1 cellular context compared by ENCODE assay signal in genomic region chr1:2271134-2271785, GRCh38.
TF ChIP-seq lines count a peak whose summit lies in the region.

No MANE protein-coding gene starts in this region.

TF ChIP-seq in HepG2, 621 proteins besides CTCF, POLR2A, EP300 and RAD21 (continued from another document):
- TF ChIP-seq ATF2 (CRISPR knock-in tag; IDR thresholded peaks at IDR 0.05) (no peak), SOX13 (IDR thresholded peaks at IDR 0.05) (no peak), SOX13 (CRISPR knock-in tag; conservative IDR thresholded peaks at IDR 0.05 in 1 of 2, IDR thresholded peaks at IDR 0.05 in 1 of 2) (peak in 1 of 2 experiments; percentile 22; a peak in 1 of 4 replicates), NFATC3 (CRISPR knock-in tag; IDR thresholded peaks at IDR 0.05) (no peak), KMT2A (CRISPR knock-in tag; IDR thresholded peaks at IDR 0.05) (0 out of 2 replicates have a peak, but pooled peaks have one; percentile 30), ZNF451 (CRISPR knock-in tag; IDR thresholded peaks at IDR 0.05) (no peak), MLLT10 (CRISPR knock-in tag; IDR thresholded peaks at IDR 0.05) (0 out of 2 replicates have a peak, but pooled peaks have one; percentile 33), ZBTB14 (CRISPR knock-in tag; IDR thresholded peaks at IDR 0.05) (no peak), ZBTB33 (CRISPR knock-in tag; IDR thresholded peaks at IDR 0.05) (peak; percentile 54; the same call in 1 of the 2 replicates), SCMH1 (CRISPR knock-in tag; IDR thresholded peaks at IDR 0.05; ENCODE audit: borderline replicate concordance) (no peak), RFXAP (CRISPR knock-in tag; IDR thresholded peaks at IDR 0.05; ENCODE audit: borderline replicate concordance) (0 out of 2 replicates have a peak, but pooled peaks have one; percentile 2), SKIL (CRISPR knock-in tag; IDR thresholded peaks at IDR 0.05; ENCODE audit: borderline replicate concordance) (no peak), ZNF850 (CRISPR knock-in tag; conservative IDR thresholded peaks at IDR 0.05) (no peak), ZGPAT (CRISPR knock-in tag; IDR thresholded peaks at IDR 0.05) (no peak), RXRB (CRISPR knock-in tag; IDR thresholded peaks at IDR 0.05; ENCODE audit: borderline replicate concordance) (peak; percentile 23; the same call in 1 of the 2 replicates), ZNF816 (CRISPR knock-in tag; IDR thresholded peaks at IDR 0.05; ENCODE audit: borderline replicate concordance) (no peak), HNF4G (IDR thresholded peaks at IDR 0.05; ENCODE audit: borderline replicate concordance, low read depth, low read length) (peak; percentile 19; the same call in 1 of the 2 replicates), HNF4G (CRISPR knock-in tag; IDR thresholded peaks at IDR 0.05; ENCODE audit: borderline replicate concordance, low read depth) (no peak), ZNF513 (CRISPR knock-in tag; conservative IDR thresholded peaks at IDR 0.05) (no peak)
TF ChIP-seq in HepG2: peak in this region for 9.
